ENCODE assay signal across 8 cellular contexts in the genomic region with DNA sequence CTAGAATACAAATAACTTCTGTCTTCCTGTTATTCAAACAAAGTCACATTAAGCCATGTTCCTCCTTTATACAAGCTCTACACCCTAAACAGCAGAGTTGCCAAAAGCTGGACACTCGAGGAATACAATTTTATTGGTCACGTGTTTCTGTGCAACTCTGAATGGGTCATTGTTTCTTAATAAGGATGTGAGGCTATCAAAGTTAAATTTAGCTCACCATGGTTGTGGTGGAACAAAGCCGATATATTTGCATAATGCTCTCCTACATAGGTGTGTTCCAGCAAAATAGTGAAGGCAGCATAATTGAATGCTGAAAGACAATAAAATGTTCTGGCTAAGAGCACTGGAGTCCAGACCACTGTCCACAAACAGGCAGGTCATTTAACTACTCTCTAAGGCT.
A peak's percentile ranks its signal among the peaks of the same experiment; 100 is the strongest.
DNase-seq lines count a peak whose midpoint lies in the region; ATAC-seq, FAIRE-seq and TF ChIP-seq lines count a peak whose summit lies in the region.

No MANE protein-coding gene starts in this region.

- CTCF ChIA-PET in RWPE1 (lab: Yijun Ruan, JAX) = no interaction called here

- ATAC-seq in GM19467 (IDR thresholded peaks at IDR 0.05; ENCODE audit: unreplicated experiment) (peak; percentile 47), HG03280 (IDR thresholded peaks at IDR 0.05; ENCODE audit: unreplicated experiment) (peak; percentile 62)

- no peak overlapping the region for H3K27ac ChIP-seq in RWPE1

- FAIRE-seq in HTR-8/SVneo (lab: Jason Lieb, UNC) = no peak

- POLR2A ChIA-PET in RWPE1 (lab: Yijun Ruan, JAX; ENCODE audit: low non-redundant PET) = interaction anchor here (0.6 kb wide), 1 partner anchor 129 kb away, joined by 3 read pairs; no protein-coding TSS in a partner anchor

- no peak for TF ChIP-seq CTCF in RWPE1 (conservative IDR thresholded peaks at IDR 0.05; ENCODE audit: low read depth)

- DNase-seq in DMS153 treated with DMSO at 0.1 percent for 48 hours (lab: John Stamatoyannopoulos, UW; ENCODE audit: unreplicated experiment) (peak; percentile 94), SW480 (ENCODE audit: low spot score) (peak; percentile 66), HTR-8/SVneo (ENCODE audit: insufficient read length, low spot score) (no peak), midbrain (lab: John Stamatoyannopoulos, UW) (no peak), GDM1 (lab: John Stamatoyannopoulos, UW) (no peak), RWPE1 (ENCODE audit: low spot score) (no peak)

Comparison
In these comparisons a context has a peak if more than half of its experiments do, and no peak if none do; other contexts are left out.
1. DNase-seq: peak in DMS153 treated with DMSO at 0.1 percent for 48 hours (single experiment) and SW480 (single experiment); none in HTR-8/SVneo (single experiment), midbrain (single experiment), GDM1 (single experiment) and RWPE1 (single experiment).